In the genomic region with DNA sequence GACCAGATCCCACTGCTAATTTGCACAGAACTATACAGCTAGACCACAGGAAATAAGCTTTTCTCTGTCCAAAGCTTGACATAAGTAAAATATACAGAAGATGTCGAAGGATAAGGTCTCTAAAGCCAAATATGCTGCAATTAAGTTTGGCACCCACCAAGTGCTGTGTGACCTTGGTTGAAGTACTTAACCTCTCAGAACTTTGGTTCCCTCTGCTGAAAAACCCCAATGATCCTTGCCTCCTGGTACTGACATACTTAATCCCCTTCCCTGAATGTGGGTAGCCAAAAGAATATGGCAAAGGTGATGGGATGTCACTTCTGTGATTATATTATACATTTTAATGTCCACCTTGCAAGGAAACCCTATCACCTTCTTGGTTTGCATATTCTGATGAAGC, we compare ENCODE assay signal across 40 cellular contexts.
"Had no signal": no experiment of that assay in that cellular context is flagged by ENCODE, and none has a peak within 500 bp of the region (broad histone marks: within the 10 kb centered on the region; RNA-seq: fewer than 3 reads in every experiment).

No MANE protein-coding gene starts in this region.

- H3K27me3 ChIP-seq: adrenal gland, ascending aorta, body of pancreas, brain microvascular endothelial cell, breast epithelium, cardiac muscle cell had no signal

- H3K4me3 Mint-ChIP-seq: activated naive CD4-positive, alpha-beta T cell treated with anti-CD3 and anti-CD28 coated beads for 36 hours; activated naive CD4-positive, alpha-beta T cell treated with anti-CD3 and anti-CD28 coated beads, Interleukin-2, amount 10 ng/mL, durations not matched to agents 7 days and 5 days; activated naive CD4-positive, alpha-beta T cell treated with anti-CD3 and anti-CD28 coated beads, Interleukin-2, amount 50 U/mL, for 24 hours; activated naive CD8-positive, alpha-beta T cell; activated naive CD8-positive, alpha-beta T cell treated with anti-CD3 and anti-CD28 coated beads for 36 hours; activated naive CD8-positive, alpha-beta T cell treated with anti-CD3 and anti-CD28 coated beads, Interleukin-2, amount 10 ng/mL, durations not matched to agents 7 days and 5 days; activated naive CD8-positive, alpha-beta T cell treated with anti-CD3 and anti-CD28 coated beads, Interleukin-2, amount 50 U/mL, for 24 hours; activated T-cell treated with anti-CD3 and anti-CD28 coated beads, Interleukin-2, amount 50 U/mL, for 24 hours; activated T-cell treated with anti-CD3 and anti-CD28 coated beads, Interleukin-2, amount 50 U/mL, for 4 hours; activated T-cell treated with anti-CD3 and anti-CD28 coated beads, Interleukin-2, amount 50 U/mL, for 72 hours; activated T-helper 1 cell treated with anti-CD3 and anti-CD28 coated beads, Interleukin-12 subunit alpha, Interleukin-12 subunit beta, Interleukin-2, Interleukin-4 antibody, amounts not matched to agents 30 ng/mL and 10 ng/mL and 1 ng/mL, durations not matched to agents 14 hours and 24 hours and 36 hours; activated T-helper 17 cell treated with anti-CD3 and anti-CD28 coated beads, Interleukin-2, amount 50 U/mL, for 72 hours; central memory CD8-positive, alpha-beta T cell had no signal

- DNase-seq: activated effector memory CD4-positive, alpha-beta T cell treated with anti-CD3 and anti-CD28 coated beads, Interleukin-2, amount 50 U/mL, for 16 hours; activated effector memory CD4-positive, alpha-beta T cell treated with Interleukin-2 at 50 U/mL for 16 hours; activated gamma-delta T cell; activated gamma-delta T cell treated with Interleukin-2 at 50 U/mL for 16 hours; activated naive CD4-positive, alpha-beta T cell; activated naive CD4-positive, alpha-beta T cell treated with anti-CD3 and anti-CD28 coated beads for 36 hours; activated naive CD4-positive, alpha-beta T cell treated with anti-CD3 and anti-CD28 coated beads, Interleukin-2, amount 10 ng/mL, durations not matched to agents 7 days and 5 days; activated naive CD4-positive, alpha-beta T cell treated with anti-CD3 and anti-CD28 coated beads, Interleukin-2, amount 50 U/mL, for 16 hours; activated naive CD4-positive, alpha-beta T cell treated with Interleukin-2 at 50 U/mL for 16 hours; activated naive CD8-positive, alpha-beta T cell treated with anti-CD3 and anti-CD28 coated beads for 36 hours; activated naive CD8-positive, alpha-beta T cell treated with anti-CD3 and anti-CD28 coated beads, Interleukin-2, amount 10 ng/mL, durations not matched to agents 7 days and 5 days; activated naive CD8-positive, alpha-beta T cell treated with anti-CD3 and anti-CD28 coated beads, Interleukin-2, amount 50 U/mL, for 24 hours; activated T-cell treated with anti-CD3 and anti-CD28 coated beads, Interleukin-2, amount 50 U/mL, for 1 hour; activated T-cell treated with anti-CD3 and anti-CD28 coated beads, Interleukin-2, amount 50 U/mL, for 24 hours; activated T-cell treated with anti-CD3 and anti-CD28 coated beads, Interleukin-2, amount 50 U/mL, for 4 hours; activated T-cell treated with anti-CD3 and anti-CD28 coated beads, Interleukin-2, amount 50 U/mL, for 48 hours; activated T-cell treated with anti-CD3 and anti-CD28 coated beads, Interleukin-2, amount 50 U/mL, for 72 hours; adrenal gland; amniotic stem cell; amygdala; anterior cingulate cortex; aorta; body of pancreas; brain microvascular endothelial cell; caudate nucleus; central memory CD4-positive, alpha-beta T cell; cerebellar nuclear complex had no signal

- H3K27ac Mint-ChIP-seq: activated naive CD4-positive, alpha-beta T cell treated with anti-CD3 and anti-CD28 coated beads for 36 hours; activated naive CD4-positive, alpha-beta T cell treated with anti-CD3 and anti-CD28 coated beads, Interleukin-2, amount 10 ng/mL, durations not matched to agents 7 days and 5 days; activated naive CD4-positive, alpha-beta T cell treated with anti-CD3 and anti-CD28 coated beads, Interleukin-2, amount 50 U/mL, for 24 hours; activated naive CD4-positive, alpha-beta T cell treated with anti-CD3 and anti-CD28 coated beads, Interleukin-2, amount 50 U/mL, for 72 hours; activated naive CD8-positive, alpha-beta T cell; activated naive CD8-positive, alpha-beta T cell treated with anti-CD3 and anti-CD28 coated beads for 36 hours; activated naive CD8-positive, alpha-beta T cell treated with anti-CD3 and anti-CD28 coated beads, Interleukin-2, amount 10 ng/mL, durations not matched to agents 7 days and 5 days; activated naive CD8-positive, alpha-beta T cell treated with anti-CD3 and anti-CD28 coated beads, Interleukin-2, amount 50 U/mL, for 24 hours; activated T-cell treated with anti-CD3 and anti-CD28 coated beads, Interleukin-2, amount 50 U/mL, for 24 hours; activated T-cell treated with anti-CD3 and anti-CD28 coated beads, Interleukin-2, amount 50 U/mL, for 72 hours; activated T-helper 1 cell treated with anti-CD3 and anti-CD28 coated beads, Interleukin-12 subunit alpha, Interleukin-12 subunit beta, Interleukin-2, Interleukin-4 antibody, amounts not matched to agents 30 ng/mL and 10 ng/mL and 1 ng/mL, durations not matched to agents 14 hours and 24 hours and 36 hours; activated T-helper 17 cell treated with anti-CD3 and anti-CD28 coated beads, Interleukin-2, amount 50 U/mL, for 72 hours; activated T-helper 2 cell treated with anti-CD3 and anti-CD28 coated beads, Interferon-gamma antibody, Interleukin-2, Interleukin-4, amounts not matched to agents 10 μg/mL and 5 μg/mL and 100 μg/mL, durations not matched to agents 14 hours and 24 hours and 36 hours; brain had no signal

- H3K9me3 ChIP-seq: adrenal gland, ascending aorta, body of pancreas had no signal

- H3K27ac ChIP-seq: adrenal gland, ascending aorta, body of pancreas, brain microvascular endothelial cell, breast epithelium, cardiac muscle cell had no signal

- H3K4me3 ChIP-seq: adrenal gland, ascending aorta, body of pancreas, breast epithelium, cardiac muscle cell had no signal

- H3K4me1 Mint-ChIP-seq: activated naive CD4-positive, alpha-beta T cell treated with anti-CD3 and anti-CD28 coated beads, Interleukin-2, amount 10 ng/mL, durations not matched to agents 7 days and 5 days; activated naive CD4-positive, alpha-beta T cell treated with anti-CD3 and anti-CD28 coated beads, Interleukin-2, amount 50 U/mL, for 24 hours; activated naive CD8-positive, alpha-beta T cell treated with anti-CD3 and anti-CD28 coated beads for 36 hours; activated naive CD8-positive, alpha-beta T cell treated with anti-CD3 and anti-CD28 coated beads, Interleukin-2, amount 10 ng/mL, durations not matched to agents 7 days and 5 days; activated naive CD8-positive, alpha-beta T cell treated with anti-CD3 and anti-CD28 coated beads, Interleukin-2, amount 50 U/mL, for 24 hours; activated T-helper 17 cell treated with anti-CD3 and anti-CD28 coated beads, Interleukin-2, amount 50 U/mL, for 72 hours had no signal

- ATAC-seq: activated naive CD4-positive, alpha-beta T cell treated with anti-CD3 and anti-CD28 coated beads, Interleukin-2, amount 50 U/mL, for 72 hours; activated naive CD8-positive, alpha-beta T cell treated with anti-CD3 and anti-CD28 coated beads, Interleukin-2, amount 50 U/mL, for 24 hours; activated T-cell treated with anti-CD3 and anti-CD28 coated beads, Interleukin-2, amount 50 U/mL, for 4 hours; activated T-cell treated with anti-CD3 and anti-CD28 coated beads, Interleukin-2, amount 50 U/mL, for 72 hours; activated T-helper 17 cell treated with anti-CD3 and anti-CD28 coated beads, Interleukin-2, amount 50 U/mL, for 72 hours; body of pancreas had no signal

- H3K27me3 Mint-ChIP-seq: activated naive CD4-positive, alpha-beta T cell treated with anti-CD3 and anti-CD28 coated beads, Interleukin-2, amount 10 ng/mL, durations not matched to agents 7 days and 5 days; activated naive CD4-positive, alpha-beta T cell treated with anti-CD3 and anti-CD28 coated beads, Interleukin-2, amount 50 U/mL, for 24 hours; activated naive CD8-positive, alpha-beta T cell; activated naive CD8-positive, alpha-beta T cell treated with anti-CD3 and anti-CD28 coated beads for 36 hours; activated naive CD8-positive, alpha-beta T cell treated with anti-CD3 and anti-CD28 coated beads, Interleukin-2, amount 10 ng/mL, durations not matched to agents 7 days and 5 days; activated naive CD8-positive, alpha-beta T cell treated with anti-CD3 and anti-CD28 coated beads, Interleukin-2, amount 50 U/mL, for 24 hours; activated T-cell treated with anti-CD3 and anti-CD28 coated beads, Interleukin-2, amount 50 U/mL, for 24 hours; activated T-helper 17 cell treated with anti-CD3 and anti-CD28 coated beads, Interleukin-2, amount 50 U/mL, for 72 hours; brain; central memory CD8-positive, alpha-beta T cell had no signal

- FAIRE-seq: astrocyte, bronchial epithelial cell had no signal

- H3K4me1 ChIP-seq: adrenal gland, ascending aorta, breast epithelium had no signal

- H3K36me3 ChIP-seq: adrenal gland, ascending aorta, brain microvascular endothelial cell, breast epithelium, cardiac muscle cell had no signal

- H3K36me3 Mint-ChIP-seq: activated naive CD4-positive, alpha-beta T cell treated with anti-CD3 and anti-CD28 coated beads, Interleukin-2, amount 10 ng/mL, durations not matched to agents 7 days and 5 days; activated naive CD8-positive, alpha-beta T cell treated with anti-CD3 and anti-CD28 coated beads, Interleukin-2, amount 10 ng/mL, durations not matched to agents 7 days and 5 days; brain had no signal

- H3K9me3 Mint-ChIP-seq: activated naive CD4-positive, alpha-beta T cell treated with anti-CD3 and anti-CD28 coated beads for 36 hours; activated T-cell treated with anti-CD3 and anti-CD28 coated beads, Interleukin-2, amount 50 U/mL, for 72 hours; activated T-helper 1 cell treated with anti-CD3 and anti-CD28 coated beads, Interleukin-12 subunit alpha, Interleukin-12 subunit beta, Interleukin-2, Interleukin-4 antibody, amounts not matched to agents 30 ng/mL and 10 ng/mL and 1 ng/mL, durations not matched to agents 14 hours and 24 hours and 36 hours; activated T-helper 2 cell treated with anti-CD3 and anti-CD28 coated beads, Interferon-gamma antibody, Interleukin-2, Interleukin-4, amounts not matched to agents 10 μg/mL and 5 μg/mL and 100 μg/mL, durations not matched to agents 14 hours and 24 hours and 36 hours; central memory CD8-positive, alpha-beta T cell had no signal
